In the genomic region with DNA sequence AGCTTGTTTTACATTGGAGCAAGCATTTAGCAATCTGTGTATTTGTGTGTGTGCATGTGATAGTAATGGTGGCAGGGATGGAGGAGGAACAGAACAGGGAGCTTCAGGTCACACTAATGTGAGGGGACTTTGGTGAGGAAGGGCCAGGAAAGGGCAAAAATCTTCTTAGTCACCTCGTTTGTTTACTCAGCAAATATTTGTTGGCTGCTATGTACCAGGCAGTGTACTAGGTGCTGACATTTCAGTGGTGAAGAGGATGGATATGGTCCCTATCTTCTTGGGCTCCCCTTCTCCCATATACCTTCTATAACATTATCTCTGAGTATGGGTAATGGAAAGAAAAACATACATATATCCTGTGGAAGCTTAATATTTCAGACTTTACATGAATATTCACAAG, we compare ENCODE assay signal across 9 cellular contexts. TPM values are rescaled to one million over a fixed set of nuclear protein-coding genes. Genes with fewer than 3 reads are reported as not detected.
DNase-seq lines count a peak whose midpoint lies in the region; ATAC-seq and TF ChIP-seq lines count a peak whose summit lies in the region.
"Had no signal": no experiment of that assay in that cellular context is flagged by ENCODE, and none has a peak within 500 bp of the region (broad histone marks: within the 10 kb centered on the region; RNA-seq: fewer than 3 reads in every experiment).

No MANE protein-coding gene starts in this region.

- no peak for DNase-seq in activated CD4-positive, alpha-beta T cell treated with anti-CD3 and anti-CD28 coated beads, Interleukin-2, amount 10 ng/mL, durations not matched to agents 7 days and 5 days
- DNase-seq in activated CD4-positive, alpha-beta T cell treated with anti-CD3 and anti-CD28 coated beads, Interleukin-2, amount 50 U/mL, for 1 hour: no peak
- DNase-seq in HT-29 (ENCODE audit: low spot score) (peak; percentile 56), coronary artery (ENCODE audit: low spot score) (no peak), thoracic aorta (ENCODE audit: low spot score) (no peak), NCI-H345 treated with DMSO at 0.1 percent for 48 hours (lab: John Stamatoyannopoulos, UW; ENCODE audit: unreplicated experiment) (no peak), anterior cingulate cortex (lab: John Stamatoyannopoulos, UW) (no peak), KBM-7 (no peak)
- DNase-seq: NCI-H1105 treated with DMSO at 0.1 percent for 48 hours had no signal

- CTCF ChIA-PET in activated CD4-positive, alpha-beta T cell treated with anti-CD3 and anti-CD28 coated beads, Interleukin-2, amount 10 ng/mL, durations not matched to agents 7 days and 5 days (lab: Charles Lee): interaction anchor here (2.3 kb wide), 1 partner anchor 16 kb away, joined by 6 read pairs; no protein-coding TSS in a partner anchor

- no peak overlapping the region for H3K4me3 Mint-ChIP-seq in activated CD4-positive, alpha-beta T cell treated with anti-CD3 and anti-CD28 coated beads, Interleukin-2, amount 10 ng/mL, durations not matched to agents 7 days and 5 days

- ATAC-seq in thoracic aorta (ENCODE audit: insufficient number of reproducible peaks, low FRiP score, low read depth): peak; percentile 40

- H3K36me3 Mint-ChIP-seq in activated CD4-positive, alpha-beta T cell treated with anti-CD3 and anti-CD28 coated beads, Interleukin-2, amount 10 ng/mL, durations not matched to agents 7 days and 5 days (ENCODE audit: low read depth): peaks cover 3% of the 10 kb centered on the region

- no peaks in the 10 kb centered on the region for H3K27me3 Mint-ChIP-seq in activated CD4-positive, alpha-beta T cell treated with anti-CD3 and anti-CD28 coated beads, Interleukin-2, amount 10 ng/mL, durations not matched to agents 7 days and 5 days

- peaks cover 19% of the 10 kb centered on the region for H3K4me1 Mint-ChIP-seq in activated CD4-positive, alpha-beta T cell treated with anti-CD3 and anti-CD28 coated beads, Interleukin-2, amount 10 ng/mL, durations not matched to agents 7 days and 5 days

- no peaks in the 10 kb centered on the region for H3K27me3 ChIP-seq in thoracic aorta (replicated peaks; ENCODE audit: insufficient read depth)

- in situ Hi-C loops in KBM-7 (cut with MboI; ENCODE audit: low pct_unique_long_range_greater_than_20kb, low sequenced_read_pairs): no loop called here

- peak overlapping the region; percentile 68 to 78 for H3K27ac ChIP-seq in coronary artery
- H3K27ac ChIP-seq in thoracic aorta: peak overlapping the region; percentile 87 to 90

- H3K9me3 Mint-ChIP-seq in activated CD4-positive, alpha-beta T cell treated with anti-CD3 and anti-CD28 coated beads, Interleukin-2, amount 10 ng/mL, durations not matched to agents 7 days and 5 days: no peaks in the 10 kb centered on the region

- no peaks in the 10 kb centered on the region for H3K36me3 ChIP-seq in thoracic aorta

- TF ChIP-seq CTCF in coronary artery (IDR thresholded peaks at IDR 0.05): no peak
- TF ChIP-seq CTCF in thoracic aorta (IDR thresholded peaks at IDR 0.05): no peak

- POLR2A ChIA-PET in activated CD4-positive, alpha-beta T cell treated with anti-CD3 and anti-CD28 coated beads, Interleukin-2, amount 10 ng/mL, durations not matched to agents 7 days and 5 days (lab: Charles Lee): no interaction called here

- H3K4me3 ChIP-seq in coronary artery (no peak overlapping the region), thoracic aorta (peak overlapping the region; percentile 41)

- H3K4me1 ChIP-seq in thoracic aorta (ENCODE audit: control insufficient read depth in 1 of 2, low read depth in 2 of 2): peaks cover 0 to 32% of the 10 kb centered on the region in 2 donors

- H3K9me3 ChIP-seq in thoracic aorta: no peaks in the 10 kb centered on the region

- H3K27ac Mint-ChIP-seq in activated CD4-positive, alpha-beta T cell treated with anti-CD3 and anti-CD28 coated beads, Interleukin-2, amount 10 ng/mL, durations not matched to agents 7 days and 5 days: peak overlapping the region; percentile 38

RNA-seq across cellular contexts. Expression of a gene that starts 48.5 kb away (rescaled TPM):
- total RNA-seq in activated CD4-positive, alpha-beta T cell treated with anti-CD3 and anti-CD28 coated beads, Interleukin-2, amount 10 ng/mL, durations not matched to agents 7 days and 5 days: 10 to 100 TPM; 22.2 to 24.6 TPM
- 19.7 and 20.8 TPM in 2 replicates for total RNA-seq in HT-29 (2014; rRNA removed; shearing (Covaris generic))
- total RNA-seq in thoracic aorta: 10 to 100 TPM; 32.5 to 63.8 TPM
